Comparison of ENCODE assay signal across 1 cellular context in genomic region chr5:80592761-80593160, GRCh38.
TF ChIP-seq lines count a peak whose summit lies in the region.

No MANE protein-coding gene starts in this region.

TF ChIP-seq in GM23338, 12 proteins besides CTCF, POLR2A, EP300 and RAD21 (continued from another document):
- TF ChIP-seq, protein P1, sequence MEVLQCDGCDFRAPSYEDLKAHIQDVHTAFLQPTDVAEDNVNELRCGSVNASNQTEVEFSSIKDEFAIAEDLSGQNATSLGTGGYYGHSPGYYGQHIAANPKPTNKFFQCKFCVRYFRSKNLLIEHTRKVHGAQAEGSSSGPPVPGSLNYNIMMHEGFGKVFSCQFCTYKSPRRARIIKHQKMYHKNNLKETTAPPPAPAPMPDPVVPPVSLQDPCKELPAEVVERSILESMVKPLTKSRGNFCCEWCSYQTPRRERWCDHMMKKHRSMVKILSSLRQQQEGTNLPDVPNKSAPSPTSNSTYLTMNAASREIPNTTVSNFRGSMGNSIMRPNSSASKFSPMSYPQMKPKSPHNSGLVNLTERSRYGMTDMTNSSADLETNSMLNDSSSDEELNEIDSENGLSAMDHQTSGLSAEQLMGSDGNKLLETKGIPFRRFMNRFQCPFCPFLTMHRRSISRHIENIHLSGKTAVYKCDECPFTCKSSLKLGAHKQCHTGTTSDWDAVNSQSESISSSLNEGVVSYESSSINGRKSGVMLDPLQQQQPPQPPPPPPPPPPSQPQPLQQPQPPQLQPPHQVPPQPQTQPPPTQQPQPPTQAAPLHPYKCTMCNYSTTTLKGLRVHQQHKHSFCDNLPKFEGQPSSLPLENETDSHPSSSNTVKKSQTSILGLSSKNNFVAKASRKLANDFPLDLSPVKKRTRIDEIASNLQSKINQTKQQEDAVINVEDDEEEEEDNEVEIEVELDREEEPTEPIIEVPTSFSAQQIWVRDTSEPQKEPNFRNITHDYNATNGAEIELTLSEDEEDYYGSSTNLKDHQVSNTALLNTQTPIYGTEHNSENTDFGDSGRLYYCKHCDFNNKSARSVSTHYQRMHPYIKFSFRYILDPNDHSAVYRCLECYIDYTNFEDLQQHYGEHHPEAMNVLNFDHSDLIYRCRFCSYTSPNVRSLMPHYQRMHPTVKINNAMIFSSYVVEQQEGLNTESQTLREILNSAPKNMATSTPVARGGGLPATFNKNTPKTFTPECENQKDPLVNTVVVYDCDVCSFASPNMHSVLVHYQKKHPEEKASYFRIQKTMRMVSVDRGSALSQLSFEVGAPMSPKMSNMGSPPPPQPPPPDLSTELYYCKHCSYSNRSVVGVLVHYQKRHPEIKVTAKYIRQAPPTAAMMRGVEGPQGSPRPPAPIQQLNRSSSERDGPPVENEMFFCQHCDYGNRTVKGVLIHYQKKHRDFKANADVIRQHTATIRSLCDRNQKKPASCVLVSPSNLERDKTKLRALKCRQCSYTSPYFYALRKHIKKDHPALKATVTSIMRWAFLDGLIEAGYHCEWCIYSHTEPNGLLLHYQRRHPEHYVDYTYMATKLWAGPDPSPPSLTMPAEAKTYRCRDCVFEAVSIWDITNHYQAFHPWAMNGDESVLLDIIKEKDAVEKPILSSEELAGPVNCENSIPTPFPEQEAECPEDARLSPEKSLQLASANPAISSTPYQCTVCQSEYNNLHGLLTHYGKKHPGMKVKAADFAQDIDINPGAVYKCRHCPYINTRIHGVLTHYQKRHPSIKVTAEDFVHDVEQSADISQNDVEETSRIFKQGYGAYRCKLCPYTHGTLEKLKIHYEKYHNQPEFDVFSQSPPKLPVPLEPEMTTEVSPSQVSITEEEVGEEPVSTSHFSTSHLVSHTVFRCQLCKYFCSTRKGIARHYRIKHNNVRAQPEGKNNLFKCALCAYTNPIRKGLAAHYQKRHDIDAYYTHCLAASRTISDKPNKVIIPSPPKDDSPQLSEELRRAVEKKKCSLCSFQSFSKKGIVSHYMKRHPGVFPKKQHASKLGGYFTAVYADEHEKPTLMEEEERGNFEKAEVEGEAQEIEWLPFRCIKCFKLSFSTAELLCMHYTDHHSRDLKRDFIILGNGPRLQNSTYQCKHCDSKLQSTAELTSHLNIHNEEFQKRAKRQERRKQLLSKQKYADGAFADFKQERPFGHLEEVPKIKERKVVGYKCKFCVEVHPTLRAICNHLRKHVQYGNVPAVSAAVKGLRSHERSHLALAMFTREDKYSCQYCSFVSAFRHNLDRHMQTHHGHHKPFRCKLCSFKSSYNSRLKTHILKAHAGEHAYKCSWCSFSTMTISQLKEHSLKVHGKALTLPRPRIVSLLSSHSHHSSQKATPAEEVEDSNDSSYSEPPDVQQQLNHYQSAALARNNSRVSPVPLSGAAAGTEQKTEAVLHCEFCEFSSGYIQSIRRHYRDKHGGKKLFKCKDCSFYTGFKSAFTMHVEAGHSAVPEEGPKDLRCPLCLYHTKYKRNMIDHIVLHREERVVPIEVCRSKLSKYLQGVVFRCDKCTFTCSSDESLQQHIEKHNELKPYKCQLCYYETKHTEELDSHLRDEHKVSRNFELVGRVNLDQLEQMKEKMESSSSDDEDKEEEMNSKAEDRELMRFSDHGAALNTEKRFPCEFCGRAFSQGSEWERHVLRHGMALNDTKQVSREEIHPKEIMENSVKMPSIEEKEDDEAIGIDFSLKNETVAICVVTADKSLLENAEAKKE (CRISPR knock-in tag; IDR thresholded peaks at IDR 0.05): no peak
- TF ChIP-seq ZNF331 (CRISPR knock-in tag; IDR thresholded peaks at IDR 0.05; ENCODE audit: low read depth) (no peak), ETS1 (IDR thresholded peaks at IDR 0.05) (no peak), JUNB (IDR thresholded peaks at IDR 0.05; ENCODE audit: unreplicated experiment) (no peak), NANOG (IDR thresholded peaks at IDR 0.05; ENCODE audit: borderline replicate concordance) (no peak)
- TF ChIP-seq, protein P2, sequence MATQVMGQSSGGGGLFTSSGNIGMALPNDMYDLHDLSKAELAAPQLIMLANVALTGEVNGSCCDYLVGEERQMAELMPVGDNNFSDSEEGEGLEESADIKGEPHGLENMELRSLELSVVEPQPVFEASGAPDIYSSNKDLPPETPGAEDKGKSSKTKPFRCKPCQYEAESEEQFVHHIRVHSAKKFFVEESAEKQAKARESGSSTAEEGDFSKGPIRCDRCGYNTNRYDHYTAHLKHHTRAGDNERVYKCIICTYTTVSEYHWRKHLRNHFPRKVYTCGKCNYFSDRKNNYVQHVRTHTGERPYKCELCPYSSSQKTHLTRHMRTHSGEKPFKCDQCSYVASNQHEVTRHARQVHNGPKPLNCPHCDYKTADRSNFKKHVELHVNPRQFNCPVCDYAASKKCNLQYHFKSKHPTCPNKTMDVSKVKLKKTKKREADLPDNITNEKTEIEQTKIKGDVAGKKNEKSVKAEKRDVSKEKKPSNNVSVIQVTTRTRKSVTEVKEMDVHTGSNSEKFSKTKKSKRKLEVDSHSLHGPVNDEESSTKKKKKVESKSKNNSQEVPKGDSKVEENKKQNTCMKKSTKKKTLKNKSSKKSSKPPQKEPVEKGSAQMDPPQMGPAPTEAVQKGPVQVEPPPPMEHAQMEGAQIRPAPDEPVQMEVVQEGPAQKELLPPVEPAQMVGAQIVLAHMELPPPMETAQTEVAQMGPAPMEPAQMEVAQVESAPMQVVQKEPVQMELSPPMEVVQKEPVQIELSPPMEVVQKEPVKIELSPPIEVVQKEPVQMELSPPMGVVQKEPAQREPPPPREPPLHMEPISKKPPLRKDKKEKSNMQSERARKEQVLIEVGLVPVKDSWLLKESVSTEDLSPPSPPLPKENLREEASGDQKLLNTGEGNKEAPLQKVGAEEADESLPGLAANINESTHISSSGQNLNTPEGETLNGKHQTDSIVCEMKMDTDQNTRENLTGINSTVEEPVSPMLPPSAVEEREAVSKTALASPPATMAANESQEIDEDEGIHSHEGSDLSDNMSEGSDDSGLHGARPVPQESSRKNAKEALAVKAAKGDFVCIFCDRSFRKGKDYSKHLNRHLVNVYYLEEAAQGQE (IDR thresholded peaks at IDR 0.05; ENCODE audit: unreplicated experiment): no peak
